In genomic region chr5:57406591-57406990, GRCh38 we compare ENCODE assay signal across 19 cellular contexts.
DNase-seq lines count a peak whose midpoint lies in the region; ATAC-seq lines count a peak whose summit lies in the region.
"Had no signal": no experiment of that assay in that cellular context is flagged by ENCODE, and none has a peak within 500 bp of the region (broad histone marks: within the 10 kb centered on the region; RNA-seq: fewer than 3 reads in every experiment).

No MANE protein-coding gene starts in this region.

- no peak overlapping the region for H3K14ac ChIP-seq in mesenchymal stem cell (ENCODE audit: low read length in 2 of 2)

- peak; percentile 33 for ATAC-seq in Right ventricle myocardium inferior
- ATAC-seq in aorta (ENCODE audit: low FRiP score): no peak
- ATAC-seq: HepG2, K562 had no signal

- no peak overlapping the region for H2AK5ac ChIP-seq in mesenchymal stem cell (ENCODE audit: low read length, severe bottlenecking)

- no peak overlapping the region for H4K8ac ChIP-seq in mesenchymal stem cell (ENCODE audit: low read length)

- H3K4me2 ChIP-seq in mesenchymal stem cell (ENCODE audit: low read length, poor library complexity, severe bottlenecking): no peak overlapping the region

- no peak overlapping the region for H3K27ac ChIP-seq in mesenchymal stem cell (ENCODE audit: low read length, poor library complexity, severe bottlenecking)
- peak overlapping the region; percentile 90 to 92 for H3K27ac ChIP-seq in aorta (ENCODE audit: low read depth in 1 of 2, low read length in 2 of 2)

- no peak overlapping the region for H2BK5ac ChIP-seq in mesenchymal stem cell (ENCODE audit: low read depth, low read length, poor library complexity, severe bottlenecking)

- H3K36me3 ChIP-seq in adipocyte (ENCODE audit: control insufficient read depth, insufficient read depth, low read length, severe bottlenecking) (no peaks in the 10 kb centered on the region), mesenchymal stem cell (ENCODE audit: control insufficient read depth in 1 of 2, insufficient read depth in 2 of 2, low read depth in 1 of 2, low read length in 2 of 2) (no peaks in the 10 kb centered on the region), aorta (ENCODE audit: control insufficient read depth in 1 of 2, insufficient read depth in 2 of 2, low read length in 1 of 2) (no peaks in the 10 kb centered on the region)

- H3K23ac ChIP-seq in mesenchymal stem cell (ENCODE audit: low read length in 2 of 2): no peak overlapping the region

- peak overlapping the region; percentile 5 for H3K4me3 ChIP-seq in adipocyte (ENCODE audit: low read length)
- no peak overlapping the region for H3K4me3 ChIP-seq in mesenchymal stem cell (ENCODE audit: insufficient read depth in 1 of 2, low read depth in 1 of 2, low read length in 2 of 2)
- no peak overlapping the region for H3K4me3 ChIP-seq in aorta (ENCODE audit: low read length in 2 of 2)
- H3K4me3 ChIP-seq: K562 had no signal

- no peak overlapping the region for H2BK120ac ChIP-seq in mesenchymal stem cell (ENCODE audit: low read depth, low read length)

- no peak overlapping the region for H4K91ac ChIP-seq in mesenchymal stem cell (ENCODE audit: low read length)

- H2BK12ac ChIP-seq in mesenchymal stem cell (ENCODE audit: low read length in 2 of 2): peak overlapping the region in 1 of 2 experiments; percentile 45

- no peaks in the 10 kb centered on the region for H3K9me3 ChIP-seq in adipocyte (ENCODE audit: control insufficient read depth, low read length)
- H3K9me3 ChIP-seq in mesenchymal stem cell (ENCODE audit: control insufficient read depth, low read length): no peaks in the 10 kb centered on the region
- no peaks in the 10 kb centered on the region for H3K9me3 ChIP-seq in aorta (ENCODE audit: control insufficient read depth, low read length)

- H2BK15ac ChIP-seq in mesenchymal stem cell (ENCODE audit: low read depth, poor library complexity, severe bottlenecking): peak overlapping the region; percentile 86

- peak overlapping the region; percentile 84 for H3K9ac ChIP-seq in adipocyte (ENCODE audit: low read length)
- no peak overlapping the region for H3K9ac ChIP-seq in mesenchymal stem cell (ENCODE audit: low read length)

- H3K27me3 ChIP-seq in adipocyte (replicated peaks; ENCODE audit: control insufficient read depth, insufficient read depth, low read length) (no peaks in the 10 kb centered on the region), mesenchymal stem cell (ENCODE audit: control insufficient read depth in 1 of 2, insufficient read depth in 1 of 2, low read length in 2 of 2) (no peaks in the 10 kb centered on the region), aorta (ENCODE audit: control insufficient read depth in 1 of 2, insufficient read depth in 2 of 2, low read length in 1 of 2) (no peaks in the 10 kb centered on the region)

- intact Hi-C loops in Right ventricle myocardium inferior (cut with DNase I): no loop called here
- intact Hi-C loops in cardiac septum (cut with DNase I): no loop called here
- intact Hi-C loops in aorta (cut with DNase I): loop anchor here in 1 of 2 donors (5.0 to 10.0 kb wide), 2 partner anchors 46 to 88 kb away; no protein-coding TSS in a partner anchor

- WGBS in mesenchymal stem cell: 97% methylated on average over 2 of the region's 2 CpGs
- 16 to 35% methylated on average over 2 of the region's 2 CpGs for WGBS in aorta, 2 donors

- DNase-seq in Right ventricle myocardium inferior (ENCODE audit: missing footprints): no peak
- no peak for DNase-seq in cardiac septum (ENCODE audit: low spot score)
- no peak for DNase-seq in adipocyte (ENCODE audit: low read depth)
- no peak for DNase-seq in mesenchymal stem cell
- no peak for DNase-seq in aorta
- DNase-seq in NCI-H2227 (lab: John Stamatoyannopoulos, UW; ENCODE audit: unreplicated experiment): no peak
- DNase-seq in central memory CD4-positive, alpha-beta T cell: no peak
- DNase-seq: CD4-positive, CD25-positive, alpha-beta regulatory T cell; DMS53; Kasumi-1; NCI-H1105; NCI-H146; NCI-H1930; NCI-H510A; NCI-H69; RPMI8226; SHP77 treated with DMSO at 0.1 percent for 48 hours had no signal

- H3K18ac ChIP-seq in mesenchymal stem cell (ENCODE audit: low read depth in 1 of 2, low read length in 2 of 2): peak overlapping the region in 1 of 2 experiments; percentile 30

- H3K4me1 ChIP-seq in adipocyte (ENCODE audit: control insufficient read depth, insufficient read depth, low read length) (peaks cover 64% of the 10 kb centered on the region), mesenchymal stem cell (ENCODE audit: control insufficient read depth, insufficient read depth, low read depth, low read length) (no peaks in the 10 kb centered on the region), aorta (ENCODE audit: control insufficient read depth in 1 of 2, insufficient read depth in 2 of 2, low read length in 2 of 2) (peaks cover 16 to 21% of the 10 kb centered on the region in 2 donors)

- H3K4ac ChIP-seq in mesenchymal stem cell (ENCODE audit: low read depth in 1 of 2, low read length in 2 of 2): no peak overlapping the region

- H3K79me1 ChIP-seq in mesenchymal stem cell (replicated peaks; ENCODE audit: low read length, poor library complexity, severe bottlenecking): no peaks in the 10 kb centered on the region

- H2AFZ ChIP-seq in mesenchymal stem cell (ENCODE audit: low read depth, low read length): no peak overlapping the region
